Comparison of ENCODE assay signal across 28 cellular contexts in genomic region chr13:25992076-25992475, GRCh38. TPM values are rescaled to one million over a fixed set of nuclear protein-coding genes. Genes with fewer than 3 reads are reported as not detected.
"Had no signal": no experiment of that assay in that cellular context is flagged by ENCODE, and none has a peak within 500 bp of the region (broad histone marks: within the 10 kb centered on the region; RNA-seq: fewer than 3 reads in every experiment).

No MANE protein-coding gene starts in this region.

- H3K27ac ChIP-seq: breast epithelium, KMS-11, Peyer's patch, SK-N-MC had no signal

- H3K4me1 ChIP-seq: breast epithelium, Peyer's patch had no signal

- H3K27me3 Mint-ChIP-seq: activated B cell treated with CpG ODN at 0.5 μM for 24 hours, T-cell had no signal

- H3K9me3 ChIP-seq: Peyer's patch had no signal

- H3K27me3 ChIP-seq: breast epithelium, Peyer's patch had no signal

- DNase-seq: activated B cell treated with CpG ODN at 0.5 μM for 24 hours; activated CD4-positive, alpha-beta T cell treated with anti-CD3 and anti-CD28 coated beads for 1 hour; activated CD4-positive, alpha-beta T cell treated with anti-CD3 and anti-CD28 coated beads, Interleukin-2, amount 10 ng/mL, durations not matched to agents 24 days and 14 days; activated CD4-positive, alpha-beta T cell treated with anti-CD3 and anti-CD28 coated beads, Interleukin-2, amount 50 U/mL, for 48 hours; activated CD8-positive, alpha-beta memory T cell treated with anti-CD3 and anti-CD28 coated beads, Interleukin-2, amount 10 ng/mL, durations not matched to agents 7 days and 5 days; activated effector memory CD4-positive, alpha-beta T cell treated with anti-CD3 and anti-CD28 coated beads, Interleukin-2, amount 50 U/mL, for 16 hours; activated naive CD4-positive, alpha-beta T cell treated with Interleukin-2 at 50 U/mL for 16 hours; activated naive CD8-positive, alpha-beta T cell treated with anti-CD3 and anti-CD28 coated beads, Interleukin-2, amount 50 U/mL, for 24 hours; activated T-cell treated with anti-CD3 and anti-CD28 coated beads, Interleukin-2, amount 50 U/mL, for 4 hours; caudate nucleus; MM.1S; NCI-H1105; NCI-H1436; NCI-H187; NCI-H2081; NCI-H510A treated with DMSO at 0.1 percent for 48 hours; NCI-H69; NK-92 treated with Interleukin-12 subunit alpha and Interleukin-12 subunit beta, amount 100 ng/mL, for 24 hours; OCI-M1; Peyer's patch; T-cell; T-helper 2 cell; T1000 had no signal

- H3K27ac Mint-ChIP-seq: activated B cell treated with CpG ODN at 0.5 μM for 24 hours; activated CD4-positive, alpha-beta T cell treated with anti-CD3 and anti-CD28 coated beads, Interleukin-2, amount 10 ng/mL, durations not matched to agents 24 days and 14 days; activated CD8-positive, alpha-beta memory T cell treated with anti-CD3 and anti-CD28 coated beads, Interleukin-2, amount 10 ng/mL, durations not matched to agents 7 days and 5 days; activated naive CD4-positive, alpha-beta T cell treated with anti-CD3 and anti-CD28 coated beads, Interleukin-2, amount 50 U/mL, for 72 hours; activated naive CD8-positive, alpha-beta T cell treated with anti-CD3 and anti-CD28 coated beads, Interleukin-2, amount 50 U/mL, for 24 hours; T-cell had no signal

- H3K4me2 ChIP-seq: KMS-11 had no signal

- FAIRE-seq: TTC549 had no signal

- H3K4me3 ChIP-seq: breast epithelium, Peyer's patch, SK-N-MC had no signal

- H3K9ac ChIP-seq: KMS-11 had no signal

- H3K4me1 Mint-ChIP-seq: activated B cell treated with CpG ODN at 0.5 μM for 24 hours; activated CD4-positive, alpha-beta T cell treated with anti-CD3 and anti-CD28 coated beads, Interleukin-2, amount 10 ng/mL, durations not matched to agents 24 days and 14 days; activated naive CD8-positive, alpha-beta T cell treated with anti-CD3 and anti-CD28 coated beads, Interleukin-2, amount 50 U/mL, for 24 hours had no signal

- H3K4me3 Mint-ChIP-seq: activated B cell treated with CpG ODN at 0.5 μM for 24 hours; activated CD4-positive, alpha-beta T cell treated with anti-CD3 and anti-CD28 coated beads, Interleukin-2, amount 10 ng/mL, durations not matched to agents 24 days and 14 days; activated CD8-positive, alpha-beta memory T cell treated with anti-CD3 and anti-CD28 coated beads, Interleukin-2, amount 10 ng/mL, durations not matched to agents 7 days and 5 days; activated naive CD8-positive, alpha-beta T cell treated with anti-CD3 and anti-CD28 coated beads, Interleukin-2, amount 50 U/mL, for 24 hours; activated T-cell treated with anti-CD3 and anti-CD28 coated beads, Interleukin-2, amount 50 U/mL, for 4 hours; T-cell had no signal

- H3K36me3 ChIP-seq: breast epithelium, Peyer's patch had no signal

RNA-seq across cellular contexts. Expression of gene SHISA2, which starts 59.7 kb away (rescaled TPM):
- total RNA-seq: activated B cell treated with CpG ODN at 0.5 μM for 24 hours had no signal
